ENCODE assay signal across 8 cellular contexts in genomic region chr1:179882253-179883039, GRCh38. TPM values are rescaled to one million over a fixed set of nuclear protein-coding genes. Genes with fewer than 3 reads are reported as not detected.
DNase-seq lines count a peak whose midpoint lies in the region; ATAC-seq, FAIRE-seq and TF ChIP-seq lines count a peak whose summit lies in the region.

Gene TOR1AIP1, plus strand, starts transcription at chr1:179882285. Its CDS starts 218 bp downstream, at chr1:179882503.

- H3K27me3 Mint-ChIP-seq in activated T-helper 2 cell treated with anti-CD3 and anti-CD28 coated beads, Interferon-gamma antibody, Interleukin-2, Interleukin-4, amounts not matched to agents 10 μg/mL and 5 μg/mL and 100 μg/mL, durations not matched to agents 14 hours and 24 hours and 36 hours (ENCODE audit: low read depth) = no peaks in the 10 kb centered on the region
- H3K27me3 Mint-ChIP-seq in natural killer cell (ENCODE audit: low read depth in 2 of 2) = no peaks in the 10 kb centered on the region

- ATAC-seq in RWPE2 (ENCODE audit: low read depth) (peak; percentile 69), natural killer cell (peak; percentile 77 to 91 (median 80))

- FAIRE-seq in H54 (lab: Jason Lieb, UNC) = peak; percentile 64

- H3K4me1 ChIP-seq in ES-I3 (ENCODE audit: insufficient read depth, low read length) (no peaks in the 10 kb centered on the region), RWPE2 (ENCODE audit: insufficient read depth, poor library complexity, severe bottlenecking) (peaks cover 12% of the 10 kb centered on the region)

- H3K4me3 Mint-ChIP-seq in activated T-helper 2 cell treated with anti-CD3 and anti-CD28 coated beads, Interferon-gamma antibody, Interleukin-2, Interleukin-4, amounts not matched to agents 10 μg/mL and 5 μg/mL and 100 μg/mL, durations not matched to agents 14 hours and 24 hours and 36 hours (ENCODE audit: low read depth) = peak within 1 kb of the TSS; percentile 85
- H3K4me3 Mint-ChIP-seq in natural killer cell = peak within 1 kb of the TSS; percentile 97

- intact Hi-C loops in activated T-helper 2 cell treated with anti-CD3 and anti-CD28 coated beads, Interferon-gamma antibody, Interleukin-2, Interleukin-4, amounts not matched to agents 10 μg/mL and 5 μg/mL and 100 μg/mL, durations not matched to agents 14 hours and 24 hours and 36 hours (cut with micrococcal nuclease) = loop anchor here (1.0 to 10.0 kb wide), 5 partner anchors 68 to 612 kb away; partner anchors contain the start of gene QSOX1
- intact Hi-C loops in natural killer cell (cut with micrococcal nuclease) = loop anchor here (1.0 to 5.0 kb wide), 4 partner anchors 72 to 855 kb away; partner anchors contain the start of genes CEP350, FAM20B, QSOX1 and XPR1

- H3K9ac ChIP-seq in ES-I3 (ENCODE audit: low read depth, low read length) = peak within 1 kb of the TSS; percentile 93

- H3K36me3 Mint-ChIP-seq in activated T-helper 2 cell treated with anti-CD3 and anti-CD28 coated beads, Interferon-gamma antibody, Interleukin-2, Interleukin-4, amounts not matched to agents 10 μg/mL and 5 μg/mL and 100 μg/mL, durations not matched to agents 14 hours and 24 hours and 36 hours (ENCODE audit: low read depth) = peaks cover 28% of the 10 kb centered on the region
- no peaks in the 10 kb centered on the region for H3K36me3 Mint-ChIP-seq in natural killer cell

- peak within 1 kb of the TSS; percentile 97 for H3K27ac Mint-ChIP-seq in activated T-helper 2 cell treated with anti-CD3 and anti-CD28 coated beads, Interferon-gamma antibody, Interleukin-2, Interleukin-4, amounts not matched to agents 10 μg/mL and 5 μg/mL and 100 μg/mL, durations not matched to agents 14 hours and 24 hours and 36 hours
- H3K27ac Mint-ChIP-seq in natural killer cell = peak within 1 kb of the TSS; percentile 99 to 100

- no peaks in the 10 kb centered on the region for H3K9me3 Mint-ChIP-seq in activated T-helper 2 cell treated with anti-CD3 and anti-CD28 coated beads, Interferon-gamma antibody, Interleukin-2, Interleukin-4, amounts not matched to agents 10 μg/mL and 5 μg/mL and 100 μg/mL, durations not matched to agents 14 hours and 24 hours and 36 hours
- no peaks in the 10 kb centered on the region for H3K9me3 Mint-ChIP-seq in natural killer cell

- peak; percentile 92 for TF ChIP-seq POLR2A in H54 (IDR thresholded peaks at IDR 0.05; ENCODE audit: low read depth, low read length)

- H3K4me1 Mint-ChIP-seq in activated T-helper 2 cell treated with anti-CD3 and anti-CD28 coated beads, Interferon-gamma antibody, Interleukin-2, Interleukin-4, amounts not matched to agents 10 μg/mL and 5 μg/mL and 100 μg/mL, durations not matched to agents 14 hours and 24 hours and 36 hours (ENCODE audit: low read depth) = peaks cover 42% of the 10 kb centered on the region
- peaks cover 42 to 45% of the 10 kb centered on the region in 2 donors for H3K4me1 Mint-ChIP-seq in natural killer cell

- H3K36me3 ChIP-seq in ES-I3 (ENCODE audit: insufficient read depth, low read length) = no peaks in the 10 kb centered on the region
- peaks cover 29% of the 10 kb centered on the region for H3K36me3 ChIP-seq in RWPE2 (ENCODE audit: low read depth)

- H3K27ac ChIP-seq in RWPE2 (ENCODE audit: poor library complexity, severe bottlenecking) = peak within 1 kb of the TSS; percentile 90

- H3K9me3 ChIP-seq in ES-I3 (ENCODE audit: control insufficient read depth, insufficient read depth, low read length) (no peaks in the 10 kb centered on the region), RWPE2 (ENCODE audit: severe bottlenecking) (no peaks in the 10 kb centered on the region)

- H3K4me3 ChIP-seq in RWPE2 (ENCODE audit: severe bottlenecking) (peak within 1 kb of the TSS; percentile 70), fibroblast of mammary gland (ENCODE audit: control insufficient read depth, low read depth, low read length) (peak within 1 kb of the TSS; percentile 89)

- H3K27me3 ChIP-seq in RWPE2 (ENCODE audit: insufficient read depth, poor library complexity, severe bottlenecking) = no peaks in the 10 kb centered on the region

- DNase-seq in H54 (ENCODE audit: insufficient read length, low spot score) = peak; percentile 75
- DNase-seq in LoVo (ENCODE audit: low spot score) = peak; percentile 95
- DNase-seq in RWPE2 (ENCODE audit: low spot score) = peak; percentile 96
- peak; percentile 98 for DNase-seq in activated T-helper 2 cell treated with anti-CD3 and anti-CD28 coated beads, Interferon-gamma antibody, Interleukin-2, Interleukin-4, amounts not matched to agents 10 μg/mL and 5 μg/mL and 100 μg/mL, durations not matched to agents 14 hours and 24 hours and 36 hours (ENCODE audit: low spot score)
- peak; percentile 96 for DNase-seq in fibroblast of mammary gland (ENCODE audit: low read depth)
- peak; percentile 96 for DNase-seq in natural killer cell
- peak; percentile 97 for DNase-seq in stimulated activated naive CD4-positive, alpha-beta T cell treated with Interleukin-2 at 50 U/mL for 16 hours (lab: John Stamatoyannopoulos, UW)

- TF ChIP-seq CTCF in RWPE2 (IDR thresholded peaks at IDR 0.05; ENCODE audit: poor library complexity, severe bottlenecking) = no peak
- peak; percentile 25 for TF ChIP-seq CTCF in fibroblast of mammary gland (conservative IDR thresholded peaks at IDR 0.05; ENCODE audit: control insufficient read depth, insufficient read depth, low read depth, low read length)
- peak; percentile 46 for TF ChIP-seq CTCF in natural killer cell (IDR thresholded peaks at IDR 0.05)

RNA-seq across cellular contexts. Expression of gene TOR1AIP1, which starts in this region (rescaled TPM):
- 72.2 and 82.5 TPM in 2 replicates for total RNA-seq in activated T-helper 2 cell treated with anti-CD3 and anti-CD28 coated beads, Interferon-gamma antibody, Interleukin-2, Interleukin-4, amounts not matched to agents 10 μg/mL and 5 μg/mL and 100 μg/mL, durations not matched to agents 14 hours and 24 hours and 36 hours
- 10 to 100 TPM; 55.6 to 63.9 (median 59.5) TPM for total RNA-seq in natural killer cell

Comparison
In these comparisons a context has a peak if more than half of its experiments do, and no peak if none do; other contexts are left out.
1. Peak in every context shown above with its lines: DNase-seq, ATAC-seq, H3K4me3 ChIP-seq and H3K27ac ChIP-seq.